In the genomic region with DNA sequence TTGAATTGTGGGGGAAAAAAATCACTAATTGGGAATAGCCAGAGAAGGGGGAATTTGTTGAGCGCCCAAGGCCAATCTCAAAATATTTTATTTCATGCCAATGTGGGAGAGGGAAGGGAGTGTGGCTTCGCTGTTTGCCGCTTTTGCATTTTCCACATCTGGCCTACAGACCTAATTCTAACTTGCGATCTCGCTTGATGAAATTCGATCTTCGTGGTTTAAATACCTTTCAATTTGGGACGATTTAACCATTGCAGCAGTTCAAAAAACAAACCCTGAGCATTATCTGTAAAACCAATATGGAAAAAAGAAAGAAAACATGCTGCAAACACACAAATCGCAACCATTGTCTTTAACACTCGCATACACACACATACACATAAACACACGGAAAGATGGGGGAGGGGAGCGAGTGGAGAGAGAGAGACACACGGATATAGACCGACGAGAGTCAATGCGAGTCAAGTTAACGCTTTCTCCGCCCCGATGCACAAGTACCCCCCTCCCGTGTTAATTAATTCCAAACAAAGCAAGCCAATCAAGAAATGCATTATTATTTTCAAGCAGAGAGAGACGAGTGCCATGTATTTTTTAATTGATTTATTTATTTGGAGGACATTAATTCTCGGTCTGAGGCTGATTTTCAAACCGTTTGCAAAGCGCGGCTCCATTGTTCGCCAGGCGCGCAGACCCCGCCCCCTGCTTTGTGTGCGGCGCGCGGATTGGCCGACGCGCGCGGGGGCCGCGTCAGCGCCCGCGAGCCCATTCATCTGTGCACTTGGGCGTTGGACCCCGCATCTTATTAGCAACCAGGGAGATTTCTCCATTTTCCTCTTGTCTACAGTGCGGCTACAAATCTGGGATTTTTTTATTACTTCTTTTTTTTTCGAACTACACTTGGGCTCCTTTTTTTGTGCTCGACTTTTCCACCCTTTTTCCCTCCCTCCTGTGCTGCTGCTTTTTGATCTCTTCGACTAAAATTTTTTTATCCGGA, we compare ENCODE assay signal across 1 cellular context.
A peak's percentile ranks its signal among the peaks of the same experiment; 100 is the strongest.
TF ChIP-seq lines count a peak whose summit lies in the region.

A gene with protein sequence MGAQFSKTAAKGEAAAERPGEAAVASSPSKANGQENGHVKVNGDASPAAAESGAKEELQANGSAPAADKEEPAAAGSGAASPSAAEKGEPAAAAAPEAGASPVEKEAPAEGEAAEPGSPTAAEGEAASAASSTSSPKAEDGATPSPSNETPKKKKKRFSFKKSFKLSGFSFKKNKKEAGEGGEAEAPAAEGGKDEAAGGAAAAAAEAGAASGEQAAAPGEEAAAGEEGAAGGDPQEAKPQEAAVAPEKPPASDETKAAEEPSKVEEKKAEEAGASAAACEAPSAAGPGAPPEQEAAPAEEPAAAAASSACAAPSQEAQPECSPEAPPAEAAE (plus strand): TSS at position 775 of the 994 bp plus-strand sequence. CDS start 401 bp downstream, outside the sequence.

TF ChIP-seq in HEK293, 187 proteins besides CTCF, POLR2A, EP300 and RAD21 (continued from another document and continues in another):
- TF ChIP-seq ZNF211 (tag by site-specific recombination; IDR thresholded peaks at IDR 0.05; ENCODE audit: low read depth): no peak
- peak; percentile 48; the same call in 1 of the 2 replicates for TF ChIP-seq ZNF660 (tag by site-specific recombination; IDR thresholded peaks at IDR 0.05)
- TF ChIP-seq, protein P1, sequence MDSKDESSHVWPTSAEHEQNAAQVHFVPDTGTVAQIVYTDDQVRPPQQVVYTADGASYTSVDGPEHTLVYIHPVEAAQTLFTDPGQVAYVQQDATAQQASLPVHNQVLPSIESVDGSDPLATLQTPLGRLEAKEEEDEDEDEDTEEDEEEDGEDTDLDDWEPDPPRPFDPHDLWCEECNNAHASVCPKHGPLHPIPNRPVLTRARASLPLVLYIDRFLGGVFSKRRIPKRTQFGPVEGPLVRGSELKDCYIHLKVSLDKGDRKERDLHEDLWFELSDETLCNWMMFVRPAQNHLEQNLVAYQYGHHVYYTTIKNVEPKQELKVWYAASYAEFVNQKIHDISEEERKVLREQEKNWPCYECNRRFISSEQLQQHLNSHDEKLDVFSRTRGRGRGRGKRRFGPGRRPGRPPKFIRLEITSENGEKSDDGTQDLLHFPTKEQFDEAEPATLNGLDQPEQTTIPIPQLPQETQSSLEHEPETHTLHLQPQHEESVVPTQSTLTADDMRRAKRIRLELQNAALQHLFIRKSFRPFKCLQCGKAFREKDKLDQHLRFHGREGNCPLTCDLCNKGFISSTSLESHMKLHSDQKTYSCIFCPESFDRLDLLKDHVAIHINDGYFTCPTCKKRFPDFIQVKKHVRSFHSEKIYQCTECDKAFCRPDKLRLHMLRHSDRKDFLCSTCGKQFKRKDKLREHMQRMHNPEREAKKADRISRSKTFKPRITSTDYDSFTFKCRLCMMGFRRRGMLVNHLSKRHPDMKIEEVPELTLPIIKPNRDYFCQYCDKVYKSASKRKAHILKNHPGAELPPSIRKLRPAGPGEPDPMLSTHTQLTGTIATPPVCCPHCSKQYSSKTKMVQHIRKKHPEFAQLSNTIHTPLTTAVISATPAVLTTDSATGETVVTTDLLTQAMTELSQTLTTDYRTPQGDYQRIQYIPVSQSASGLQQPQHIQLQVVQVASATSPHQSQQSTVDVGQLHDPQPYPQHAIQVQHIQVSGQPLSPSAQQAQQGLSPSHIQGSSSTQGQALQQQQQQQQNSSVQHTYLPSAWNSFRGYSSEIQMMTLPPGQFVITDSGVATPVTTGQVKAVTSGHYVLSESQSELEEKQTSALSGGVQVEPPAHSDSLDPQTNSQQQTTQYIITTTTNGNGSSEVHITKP (tag by site-specific recombination; IDR thresholded peaks at IDR 0.05): peak; percentile 95
- no peak for TF ChIP-seq GLIS1 (tag by site-specific recombination; IDR thresholded peaks at IDR 0.05)
- TF ChIP-seq OSR2 (tag by site-specific recombination; IDR thresholded peaks at IDR 0.05): no peak; the same call in 1 of the 2 replicates
- TF ChIP-seq ZNF555 (tag by site-specific recombination; conservative IDR thresholded peaks at IDR 0.05): no peak
- TF ChIP-seq ZBTB8A (tag by site-specific recombination; IDR thresholded peaks at IDR 0.05): peak; percentile 98
- TF ChIP-seq, protein P2, sequence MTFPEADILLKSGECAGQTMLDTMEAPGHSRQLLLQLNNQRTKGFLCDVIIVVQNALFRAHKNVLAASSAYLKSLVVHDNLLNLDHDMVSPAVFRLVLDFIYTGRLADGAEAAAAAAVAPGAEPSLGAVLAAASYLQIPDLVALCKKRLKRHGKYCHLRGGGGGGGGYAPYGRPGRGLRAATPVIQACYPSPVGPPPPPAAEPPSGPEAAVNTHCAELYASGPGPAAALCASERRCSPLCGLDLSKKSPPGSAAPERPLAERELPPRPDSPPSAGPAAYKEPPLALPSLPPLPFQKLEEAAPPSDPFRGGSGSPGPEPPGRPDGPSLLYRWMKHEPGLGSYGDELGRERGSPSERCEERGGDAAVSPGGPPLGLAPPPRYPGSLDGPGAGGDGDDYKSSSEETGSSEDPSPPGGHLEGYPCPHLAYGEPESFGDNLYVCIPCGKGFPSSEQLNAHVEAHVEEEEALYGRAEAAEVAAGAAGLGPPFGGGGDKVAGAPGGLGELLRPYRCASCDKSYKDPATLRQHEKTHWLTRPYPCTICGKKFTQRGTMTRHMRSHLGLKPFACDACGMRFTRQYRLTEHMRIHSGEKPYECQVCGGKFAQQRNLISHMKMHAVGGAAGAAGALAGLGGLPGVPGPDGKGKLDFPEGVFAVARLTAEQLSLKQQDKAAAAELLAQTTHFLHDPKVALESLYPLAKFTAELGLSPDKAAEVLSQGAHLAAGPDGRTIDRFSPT (tag by site-specific recombination; IDR thresholded peaks at IDR 0.05): 0 out of 2 replicates have a peak, but pooled peaks have one; percentile 37
- no peak for TF ChIP-seq ZNF10 (tag by site-specific recombination; IDR thresholded peaks at IDR 0.05)
- no peak for TF ChIP-seq ZNF112 (tag by site-specific recombination; IDR thresholded peaks at IDR 0.05)
- no peak for TF ChIP-seq ZNF776 (tag by site-specific recombination; IDR thresholded peaks at IDR 0.05; ENCODE audit: borderline replicate concordance)
- TF ChIP-seq ZNF221 (tag by site-specific recombination; IDR thresholded peaks at IDR 0.05; ENCODE audit: borderline replicate concordance): no peak
- TF ChIP-seq ZNF416 (tag by site-specific recombination; IDR thresholded peaks at IDR 0.05): no peak
- peak; percentile 50; the same call in 1 of the 2 replicates for TF ChIP-seq ZSCAN23 (tag by site-specific recombination; IDR thresholded peaks at IDR 0.05)
- no peak for TF ChIP-seq ZNF621 (tag by site-specific recombination; IDR thresholded peaks at IDR 0.05)
- TF ChIP-seq HOXA7 (CRISPR knock-in tag; IDR thresholded peaks at IDR 0.05; ENCODE audit: borderline replicate concordance): no peak
- no peak for TF ChIP-seq ZNF311 (tag by site-specific recombination; IDR thresholded peaks at IDR 0.05; ENCODE audit: borderline replicate concordance)
- TF ChIP-seq, protein P3, sequence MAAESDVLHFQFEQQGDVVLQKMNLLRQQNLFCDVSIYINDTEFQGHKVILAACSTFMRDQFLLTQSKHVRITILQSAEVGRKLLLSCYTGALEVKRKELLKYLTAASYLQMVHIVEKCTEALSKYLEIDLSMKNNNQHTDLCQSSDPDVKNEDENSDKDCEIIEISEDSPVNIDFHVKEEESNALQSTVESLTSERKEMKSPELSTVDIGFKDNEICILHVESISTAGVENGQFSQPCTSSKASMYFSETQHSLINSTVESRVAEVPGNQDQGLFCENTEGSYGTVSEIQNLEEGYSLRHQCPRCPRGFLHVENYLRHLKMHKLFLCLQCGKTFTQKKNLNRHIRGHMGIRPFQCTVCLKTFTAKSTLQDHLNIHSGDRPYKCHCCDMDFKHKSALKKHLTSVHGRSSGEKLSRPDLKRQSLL (tag by site-specific recombination; IDR thresholded peaks at IDR 0.05): no peak
- no peak for TF ChIP-seq ZNF169 (tag by site-specific recombination; IDR thresholded peaks at IDR 0.05)
- no peak for TF ChIP-seq ZNF473 (tag by site-specific recombination; IDR thresholded peaks at IDR 0.05)
- TF ChIP-seq, protein P4, sequence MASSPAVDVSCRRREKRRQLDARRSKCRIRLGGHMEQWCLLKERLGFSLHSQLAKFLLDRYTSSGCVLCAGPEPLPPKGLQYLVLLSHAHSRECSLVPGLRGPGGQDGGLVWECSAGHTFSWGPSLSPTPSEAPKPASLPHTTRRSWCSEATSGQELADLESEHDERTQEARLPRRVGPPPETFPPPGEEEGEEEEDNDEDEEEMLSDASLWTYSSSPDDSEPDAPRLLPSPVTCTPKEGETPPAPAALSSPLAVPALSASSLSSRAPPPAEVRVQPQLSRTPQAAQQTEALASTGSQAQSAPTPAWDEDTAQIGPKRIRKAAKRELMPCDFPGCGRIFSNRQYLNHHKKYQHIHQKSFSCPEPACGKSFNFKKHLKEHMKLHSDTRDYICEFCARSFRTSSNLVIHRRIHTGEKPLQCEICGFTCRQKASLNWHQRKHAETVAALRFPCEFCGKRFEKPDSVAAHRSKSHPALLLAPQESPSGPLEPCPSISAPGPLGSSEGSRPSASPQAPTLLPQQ (tag by site-specific recombination; IDR thresholded peaks at IDR 0.05): peak; percentile 28
- TF ChIP-seq, protein P5, sequence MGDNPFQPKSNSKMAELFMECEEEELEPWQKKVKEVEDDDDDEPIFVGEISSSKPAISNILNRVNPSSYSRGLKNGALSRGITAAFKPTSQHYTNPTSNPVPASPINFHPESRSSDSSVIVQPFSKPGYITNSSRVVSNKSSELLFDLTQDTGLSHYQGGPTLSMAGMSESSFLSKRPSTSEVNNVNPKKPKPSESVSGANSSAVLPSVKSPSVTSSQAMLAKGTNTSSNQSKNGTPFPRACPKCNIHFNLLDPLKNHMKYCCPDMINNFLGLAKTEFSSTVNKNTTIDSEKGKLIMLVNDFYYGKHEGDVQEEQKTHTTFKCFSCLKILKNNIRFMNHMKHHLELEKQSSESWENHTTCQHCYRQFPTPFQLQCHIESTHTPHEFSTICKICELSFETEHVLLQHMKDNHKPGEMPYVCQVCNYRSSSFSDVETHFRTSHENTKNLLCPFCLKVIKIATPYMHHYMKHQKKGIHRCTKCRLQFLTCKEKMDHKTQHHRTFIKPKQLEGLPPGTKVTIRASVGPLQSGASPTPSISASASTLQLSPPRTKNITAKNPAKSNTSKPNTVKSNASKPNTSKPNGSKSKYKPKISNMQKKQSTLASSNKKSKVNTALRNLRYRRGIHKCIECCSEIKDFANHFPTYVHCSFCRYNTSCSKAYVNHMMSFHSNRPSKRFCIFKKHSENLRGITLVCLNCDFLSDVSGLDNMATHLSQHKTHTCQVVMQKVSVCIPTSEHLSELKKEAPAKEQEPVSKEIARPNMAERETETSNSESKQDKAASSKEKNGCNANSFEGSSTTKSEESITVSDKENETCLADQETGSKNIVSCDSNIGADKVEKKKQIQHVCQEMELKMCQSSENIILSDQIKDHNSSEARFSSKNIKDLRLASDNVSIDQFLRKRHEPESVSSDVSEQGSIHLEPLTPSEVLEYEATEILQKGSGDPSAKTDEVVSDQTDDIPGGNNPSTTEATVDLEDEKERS (tag by site-specific recombination; IDR thresholded peaks at IDR 0.05): peak; percentile 41; the same call in 1 of the 2 replicates
- TF ChIP-seq ZNF138 (tag by site-specific recombination; IDR thresholded peaks at IDR 0.05; ENCODE audit: borderline replicate concordance): no peak
- TF ChIP-seq ZXDB (tag by site-specific recombination; IDR thresholded peaks at IDR 0.05): peak; percentile 62
- no peak for TF ChIP-seq ZNF433 (tag by site-specific recombination; IDR thresholded peaks at IDR 0.05; ENCODE audit: low read depth)
- no peak for TF ChIP-seq ZNF529 (tag by site-specific recombination; IDR thresholded peaks at IDR 0.05; ENCODE audit: insufficient replicate concordance)
- no peak for TF ChIP-seq ZNF157 (tag by site-specific recombination; IDR thresholded peaks at IDR 0.05)
- TF ChIP-seq ZNF133 (tag by site-specific recombination; IDR thresholded peaks at IDR 0.05): no peak
- TF ChIP-seq ZNF155 (tag by site-specific recombination; IDR thresholded peaks at IDR 0.05): no peak
- no peak for TF ChIP-seq ZBTB48 (tag by site-specific recombination; IDR thresholded peaks at IDR 0.05)
- TF ChIP-seq ZNF335 (tag by site-specific recombination; conservative IDR thresholded peaks at IDR 0.05): peak; percentile 96
- TF ChIP-seq ZNF664 (tag by site-specific recombination; IDR thresholded peaks at IDR 0.05): peak; percentile 34; the same call in 1 of the 2 replicates
- 0 out of 2 replicates have a peak, but pooled peaks have one; percentile 15 for TF ChIP-seq GLIS2 (tag by site-specific recombination; IDR thresholded peaks at IDR 0.05)
- no peak for TF ChIP-seq ZNF404 (tag by site-specific recombination; IDR thresholded peaks at IDR 0.05)
- no peak for TF ChIP-seq ZNF514 (tag by site-specific recombination; IDR thresholded peaks at IDR 0.05)
- TF ChIP-seq ZBTB7A (tag by site-specific recombination; IDR thresholded peaks at IDR 0.05; ENCODE audit: low read depth): no peak
- TF ChIP-seq, protein P6, sequence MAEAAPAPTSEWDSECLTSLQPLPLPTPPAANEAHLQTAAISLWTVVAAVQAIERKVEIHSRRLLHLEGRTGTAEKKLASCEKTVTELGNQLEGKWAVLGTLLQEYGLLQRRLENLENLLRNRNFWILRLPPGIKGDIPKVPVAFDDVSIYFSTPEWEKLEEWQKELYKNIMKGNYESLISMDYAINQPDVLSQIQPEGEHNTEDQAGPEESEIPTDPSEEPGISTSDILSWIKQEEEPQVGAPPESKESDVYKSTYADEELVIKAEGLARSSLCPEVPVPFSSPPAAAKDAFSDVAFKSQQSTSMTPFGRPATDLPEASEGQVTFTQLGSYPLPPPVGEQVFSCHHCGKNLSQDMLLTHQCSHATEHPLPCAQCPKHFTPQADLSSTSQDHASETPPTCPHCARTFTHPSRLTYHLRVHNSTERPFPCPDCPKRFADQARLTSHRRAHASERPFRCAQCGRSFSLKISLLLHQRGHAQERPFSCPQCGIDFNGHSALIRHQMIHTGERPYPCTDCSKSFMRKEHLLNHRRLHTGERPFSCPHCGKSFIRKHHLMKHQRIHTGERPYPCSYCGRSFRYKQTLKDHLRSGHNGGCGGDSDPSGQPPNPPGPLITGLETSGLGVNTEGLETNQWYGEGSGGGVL (tag by site-specific recombination; IDR thresholded peaks at IDR 0.05): peak; percentile 75
- TF ChIP-seq ZNF214 (tag by site-specific recombination; IDR thresholded peaks at IDR 0.05; ENCODE audit: borderline replicate concordance): no peak
- no peak for TF ChIP-seq BCL11A (tag by site-specific recombination; IDR thresholded peaks at IDR 0.05; ENCODE audit: low read depth)
- peak; percentile 78; the same call in 1 of the 2 replicates for TF ChIP-seq ZSCAN30 (tag by site-specific recombination; IDR thresholded peaks at IDR 0.05)
- TF ChIP-seq ZNF223 (tag by site-specific recombination; IDR thresholded peaks at IDR 0.05): no peak
- 0 out of 2 replicates have a peak, but pooled peaks have one; percentile 29 for TF ChIP-seq ZNF624 (tag by site-specific recombination; IDR thresholded peaks at IDR 0.05)
- no peak for TF ChIP-seq YY2 (tag by site-specific recombination; IDR thresholded peaks at IDR 0.05)
- TF ChIP-seq ZNF530 (tag by site-specific recombination; IDR thresholded peaks at IDR 0.05; ENCODE audit: low read depth): no peak
- TF ChIP-seq, protein P7, sequence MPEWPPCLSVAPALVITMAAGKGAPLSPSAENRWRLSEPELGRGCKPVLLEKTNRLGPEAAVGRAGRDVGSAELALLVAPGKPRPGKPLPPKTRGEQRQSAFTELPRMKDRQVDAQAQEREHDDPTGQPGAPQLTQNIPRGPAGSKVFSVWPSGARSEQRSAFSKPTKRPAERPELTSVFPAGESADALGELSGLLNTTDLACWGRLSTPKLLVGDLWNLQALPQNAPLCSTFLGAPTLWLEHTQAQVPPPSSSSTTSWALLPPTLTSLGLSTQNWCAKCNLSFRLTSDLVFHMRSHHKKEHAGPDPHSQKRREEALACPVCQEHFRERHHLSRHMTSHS (tag by site-specific recombination; IDR thresholded peaks at IDR 0.05): no peak; the same call in 1 of the 2 replicates
- TF ChIP-seq ZNF596 (tag by site-specific recombination; IDR thresholded peaks at IDR 0.05): peak; percentile 91
- TF ChIP-seq KLF9 (tag by site-specific recombination; IDR thresholded peaks at IDR 0.05; ENCODE audit: low read depth): peak; percentile 41
